Comparison of ENCODE assay signal across 8 cellular contexts in the genomic region with DNA sequence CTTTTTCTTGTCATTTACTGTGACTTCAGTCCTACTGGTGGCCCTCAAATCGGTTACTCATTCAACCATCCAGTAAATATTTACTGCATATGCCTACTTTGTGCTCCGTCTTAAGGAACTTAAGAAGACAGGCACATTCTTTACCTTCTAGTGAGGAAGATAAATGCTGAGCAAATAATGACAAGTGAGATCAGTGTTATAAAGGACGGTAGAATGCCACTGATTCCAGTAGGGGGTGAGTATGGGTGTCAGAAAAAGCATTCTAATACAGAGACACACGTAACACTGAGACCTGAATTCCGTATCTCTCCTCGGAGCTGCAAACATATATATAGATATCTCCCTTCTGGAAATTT. TPM values are rescaled to one million over a fixed set of nuclear protein-coding genes. Genes with fewer than 3 reads are reported as not detected.
A peak's percentile ranks its signal among the peaks of the same experiment; 100 is the strongest.
DNase-seq lines count a peak whose midpoint lies in the region; ATAC-seq and TF ChIP-seq lines count a peak whose summit lies in the region.

No MANE protein-coding gene starts in this region.

- 46% methylated on average over 6 of the region's 6 CpGs for WGBS in mammary epithelial cell (ENCODE audit: low coverage, missing lambda C conversion rate)
- WGBS in trophoblast cell (ENCODE audit: extremely low coverage, insufficient coverage, insufficient read length): no CpG with 5 or more reads among the region's 6 CpGs

- no peak overlapping the region for H2AK5ac ChIP-seq in trophoblast cell (ENCODE audit: low read length)

- no peak overlapping the region for H2BK120ac ChIP-seq in trophoblast cell (ENCODE audit: insufficient read depth, low read length, poor library complexity)

- H3K4ac ChIP-seq in trophoblast cell (ENCODE audit: low read depth, low read length): no peak overlapping the region

- H3K9ac ChIP-seq in BLaER1 treated with 17β-estradiol and CSF1 and Interleukin-3, amounts not matched to agents 10 nM and 100 nM: peak overlapping the region; percentile 70 to 92 (median 85); a peak in 21 of 22 replicates
- peak overlapping the region; percentile 97 for H3K9ac ChIP-seq in mammary epithelial cell (ENCODE audit: insufficient read depth, low read length)
- no peak overlapping the region for H3K9ac ChIP-seq in trophoblast cell (ENCODE audit: low read length)

- H3K27me3 Mint-ChIP-seq in IgD-negative memory B cell: no peaks in the 10 kb centered on the region
- H3K27me3 Mint-ChIP-seq in naive thymus-derived CD4-positive, alpha-beta T cell: no peaks in the 10 kb centered on the region

- H3K4me2 ChIP-seq in BLaER1 treated with 17β-estradiol and CSF1 and Interleukin-3, amounts not matched to agents 10 nM and 100 nM: peak overlapping the region; percentile 83 to 99 (median 90)
- peak overlapping the region; percentile 87 for H3K4me2 ChIP-seq in mammary epithelial cell (ENCODE audit: insufficient read depth, low read depth, low read length)
- no peak overlapping the region for H3K4me2 ChIP-seq in trophoblast cell (ENCODE audit: low read length)

- peaks cover 2% of the 10 kb centered on the region for H3K79me1 ChIP-seq in trophoblast cell (ENCODE audit: low read length)

- peaks cover 45% of the 10 kb centered on the region for H3K79me2 ChIP-seq in mammary epithelial cell (ENCODE audit: insufficient read depth, low read length)
- H3K79me2 ChIP-seq in trophoblast cell (ENCODE audit: control insufficient read depth, insufficient read depth, low read length, poor library complexity): no peaks in the 10 kb centered on the region

- no TSS peak for BruUV-seq in mammary epithelial cell (replicated peaks; lab: Mats Ljungman, UMichigan)

- no peak overlapping the region for H3K18ac ChIP-seq in trophoblast cell (ENCODE audit: low read length)

- H3K14ac ChIP-seq in trophoblast cell (ENCODE audit: low read length): no peak overlapping the region

- no peak overlapping the region for H4K12ac ChIP-seq in trophoblast cell (ENCODE audit: low read depth, low read length)

- no peaks in the 10 kb centered on the region; a peak in 1 of 22 replicates for H4K20me1 ChIP-seq in BLaER1 treated with 17β-estradiol and CSF1 and Interleukin-3, amounts not matched to agents 10 nM and 100 nM
- H4K20me1 ChIP-seq in mammary epithelial cell (ENCODE audit: insufficient read depth, low read length): no peaks in the 10 kb centered on the region

- no peak overlapping the region for H4K91ac ChIP-seq in trophoblast cell (ENCODE audit: low read depth, low read length)

- H3K4me1 Mint-ChIP-seq in IgD-negative memory B cell: peaks cover 30 to 37% (median 36%) of the 10 kb centered on the region in 3 donors
- peaks cover 33 to 64% (median 50%) of the 10 kb centered on the region in 7 donors for H3K4me1 Mint-ChIP-seq in naive thymus-derived CD4-positive, alpha-beta T cell

- H3K4me1 ChIP-seq in BLaER1 treated with 17β-estradiol and CSF1 and Interleukin-3, amounts not matched to agents 10 nM and 100 nM: peaks cover 24 to 47% (median 28%) of the 10 kb centered on the region in 10 experiments
- peaks cover 25% of the 10 kb centered on the region for H3K4me1 ChIP-seq in mammary epithelial cell (ENCODE audit: insufficient read depth, low read length)
- H3K4me1 ChIP-seq in naive thymus-derived CD4-positive, alpha-beta T cell (ENCODE audit: control insufficient read depth in 2 of 2, insufficient read depth in 2 of 2, low read length in 2 of 2): peaks cover 22 to 29% of the 10 kb centered on the region in 2 donors
- H3K4me1 ChIP-seq in trophoblast cell (ENCODE audit: control insufficient read depth in 1 of 2, insufficient read depth in 2 of 2, low read length in 2 of 2): peaks cover 0 to 5% of the 10 kb centered on the region in 2 experiments

- peak overlapping the region; percentile 98 to 99 (median 99) for H3K4me3 Mint-ChIP-seq in IgD-negative memory B cell
- H3K4me3 Mint-ChIP-seq in naive thymus-derived CD4-positive, alpha-beta T cell: peak overlapping the region; percentile 92 to 100 (median 98)

- dilution Hi-C loops in mammary epithelial cell (cut with HindIII; ENCODE audit: low sequenced_read_pairs): no loop called here

- in situ Hi-C loops in mammary epithelial cell (cut with MboI; ENCODE audit: low sequenced_read_pairs in 2 of 2) (no loop called here), G401 (cut with HindIII; ENCODE audit: low sequenced_read_pairs) (no loop called here)

- peaks cover 2% of the 10 kb centered on the region for H3K36me3 Mint-ChIP-seq in IgD-negative memory B cell
- peaks cover 4 to 23% (median 17%) of the 10 kb centered on the region in 5 donors for H3K36me3 Mint-ChIP-seq in naive thymus-derived CD4-positive, alpha-beta T cell

- TF ChIP-seq CTCF in mammary epithelial cell (conservative IDR thresholded peaks at IDR 0.05 in 1 of 2, IDR thresholded peaks at IDR 0.05 in 1 of 2; ENCODE audit: extremely low read depth in 1 of 2, insufficient read depth in 1 of 2, low read depth in 1 of 2, low read length in 2 of 2): no peak

- H3K36me3 ChIP-seq in BLaER1 treated with 17β-estradiol and CSF1 and Interleukin-3, amounts not matched to agents 10 nM and 100 nM: peaks cover 20 to 41% (median 28%) of the 10 kb centered on the region in 11 experiments
- H3K36me3 ChIP-seq in mammary epithelial cell (ENCODE audit: insufficient read depth, low read length): peaks cover 7% of the 10 kb centered on the region
- peaks cover 0 to 15% (median 4%) of the 10 kb centered on the region in 3 experiments for H3K36me3 ChIP-seq in naive thymus-derived CD4-positive, alpha-beta T cell (ENCODE audit: control insufficient read depth in 2 of 3, insufficient read depth in 3 of 3, low read length in 3 of 3)
- H3K36me3 ChIP-seq in trophoblast cell (ENCODE audit: control insufficient read depth in 1 of 2, insufficient read depth in 2 of 2, low read length in 2 of 2): peaks cover 3 to 12% of the 10 kb centered on the region in 2 experiments

- intact Hi-C loops in mammary epithelial cell (cut with micrococcal nuclease): loop anchor here (2.0 kb wide), 1 partner anchor 56 kb away; no protein-coding TSS in a partner anchor
- intact Hi-C loops in naive thymus-derived CD4-positive, alpha-beta T cell (cut with micrococcal nuclease): no loop called here

- peak overlapping the region; percentile 72 to 89 (median 82); a peak in 17 of 22 replicates for H3K27ac ChIP-seq in BLaER1 treated with 17β-estradiol and CSF1 and Interleukin-3, amounts not matched to agents 10 nM and 100 nM
- H3K27ac ChIP-seq in mammary epithelial cell (ENCODE audit: insufficient read depth, low read depth, low read length): peak overlapping the region; percentile 92
- peak overlapping the region; percentile 99 for H3K27ac ChIP-seq in naive thymus-derived CD4-positive, alpha-beta T cell (ENCODE audit: low read depth, low read length)
- no peak overlapping the region for H3K27ac ChIP-seq in trophoblast cell (ENCODE audit: low read depth, low read length)

- POLR2A ChIA-PET in naive thymus-derived CD4-positive, alpha-beta T cell (lab: Charles Lee): interaction anchor here (0.6 to 3.6 kb wide), 6 partner anchors 37 to 294 kb away, joined by 3 to 50 read pairs (median 4); a partner anchor contains a TSS

- no peaks in the 10 kb centered on the region for H3K9me3 ChIP-seq in BLaER1 treated with 17β-estradiol and CSF1 and Interleukin-3, amounts not matched to agents 10 nM and 100 nM (replicated peaks in 1 of 11)
- H3K9me3 ChIP-seq in mammary epithelial cell (replicated peaks; ENCODE audit: insufficient read depth, low read length): no peaks in the 10 kb centered on the region
- no peaks in the 10 kb centered on the region for H3K9me3 ChIP-seq in naive thymus-derived CD4-positive, alpha-beta T cell (ENCODE audit: control insufficient read depth in 2 of 3, low read length in 3 of 3)
- H3K9me3 ChIP-seq in trophoblast cell (ENCODE audit: insufficient read depth, low read depth, low read length): no peaks in the 10 kb centered on the region

- H2BK5ac ChIP-seq in trophoblast cell (ENCODE audit: low read depth, low read length, poor library complexity): no peak overlapping the region

- ATAC-seq in naive thymus-derived CD4-positive, alpha-beta T cell: no peak
- no peak for ATAC-seq in GM18870 (IDR thresholded peaks at IDR 0.05; ENCODE audit: unreplicated experiment)

- H4K8ac ChIP-seq in trophoblast cell (ENCODE audit: low read depth, low read length): no peak overlapping the region

- DNase-seq in mammary epithelial cell (no peak), G401 (ENCODE audit: low spot score) (no peak), trophoblast cell (no peak), HuH-7.5 (ENCODE audit: low spot score) (no peak)
- DNase-seq in naive thymus-derived CD4-positive, alpha-beta T cell: peak in 2 of 9 donors; percentile 14 to 30

- H2AFZ ChIP-seq in mammary epithelial cell (ENCODE audit: low read depth, low read length) (peak overlapping the region; percentile 96), trophoblast cell (ENCODE audit: insufficient read depth, low read length, poor library complexity) (no peak overlapping the region)

- no peaks in the 10 kb centered on the region for H3K27me3 ChIP-seq in BLaER1 treated with 17β-estradiol and CSF1 and Interleukin-3, amounts not matched to agents 10 nM and 100 nM
- H3K27me3 ChIP-seq in mammary epithelial cell (ENCODE audit: insufficient read depth, low read length) (no peaks in the 10 kb centered on the region), trophoblast cell (ENCODE audit: insufficient read depth, low read length) (no peaks in the 10 kb centered on the region)
- no peaks in the 10 kb centered on the region for H3K27me3 ChIP-seq in naive thymus-derived CD4-positive, alpha-beta T cell (ENCODE audit: control insufficient read depth in 2 of 2, insufficient read depth in 2 of 2, low read length in 2 of 2)

- CTCF ChIA-PET in mammary epithelial cell (lab: Charles Lee; ENCODE audit: low non-redundant PET): interaction anchor here (0.6 kb wide), 1 partner anchor 35 kb away, joined by 3 read pairs; no protein-coding TSS in a partner anchor
- CTCF ChIA-PET in naive thymus-derived CD4-positive, alpha-beta T cell (lab: Charles Lee): interaction anchor here (1.0 kb wide), 1 partner anchor 55 kb away, joined by 3 read pairs; no protein-coding TSS in a partner anchor

- H2BK12ac ChIP-seq in trophoblast cell (ENCODE audit: low read length): no peak overlapping the region

- no peaks in the 10 kb centered on the region for H3K9me3 Mint-ChIP-seq in IgD-negative memory B cell
- H3K9me3 Mint-ChIP-seq in naive thymus-derived CD4-positive, alpha-beta T cell: peaks cover 0 to 3% (median 0%) of the 10 kb centered on the region in 11 donors

- H3K23ac ChIP-seq in trophoblast cell (ENCODE audit: low read length): no peak overlapping the region

- H3K4me3 ChIP-seq in BLaER1 treated with 17β-estradiol and CSF1 and Interleukin-3, amounts not matched to agents 10 nM and 100 nM: peak overlapping the region; percentile 72 to 85 (median 80)
- H3K4me3 ChIP-seq in mammary epithelial cell (replicated peaks in 1 of 3; ENCODE audit: insufficient read depth in 1 of 3, low read depth in 2 of 3, low read length in 3 of 3) (peak overlapping the region; percentile 65 to 84 (median 82)), trophoblast cell (ENCODE audit: low read depth, low read length) (no peak overlapping the region)
- H3K4me3 ChIP-seq in naive thymus-derived CD4-positive, alpha-beta T cell (ENCODE audit: low read length): peak overlapping the region; percentile 89

- peak overlapping the region; percentile 98 to 99 (median 98) for H3K27ac Mint-ChIP-seq in IgD-negative memory B cell
- peak overlapping the region; percentile 96 to 100 (median 99) for H3K27ac Mint-ChIP-seq in naive thymus-derived CD4-positive, alpha-beta T cell

RNA-seq across cellular contexts. Expression of a gene that starts 1.6 kb away (rescaled TPM):
- 6.0 TPM for polyA plus RNA-seq in IgD-negative memory B cell
- total RNA-seq in mammary epithelial cell: 10 to 100 TPM in 1 of 2 donors, 1 to 10 TPM in 1; 9.6 to 11.5 TPM
- 3.6 TPM for polyA plus RNA-seq in mammary epithelial cell
- 1.8 TPM for polyA minus RNA-seq in mammary epithelial cell
- 10 to 100 TPM in 1 of 5 experiments, 1 to 10 TPM in 4; 3.1 to 10.9 (median 7.0) TPM for total RNA-seq in naive thymus-derived CD4-positive, alpha-beta T cell
- 1 to 10 TPM; 4.4 to 4.6 TPM for polyA plus RNA-seq in naive thymus-derived CD4-positive, alpha-beta T cell
- total RNA-seq in G401 (2014; rRNA removed; shearing (Covaris generic)): 5.1 and 15.1 TPM in 2 replicates
- polyA plus RNA-seq in trophoblast cell (2013): 2.4 and 2.7 TPM in 2 replicates

RNA-seq across cellular contexts. Expression of a gene that starts 38.2 kb away (rescaled TPM):
- polyA plus RNA-seq in IgD-negative memory B cell (47.4 TPM), mammary epithelial cell (16.4 TPM)
- total RNA-seq in mammary epithelial cell: 10 to 100 TPM; 36.3 to 42.9 TPM
- polyA minus RNA-seq in mammary epithelial cell: 12.3 TPM
- 100 to 1,000 TPM in 4 of 5 experiments, 10 to 100 TPM in 1; 86.5 to 180 (median 172) TPM for total RNA-seq in naive thymus-derived CD4-positive, alpha-beta T cell
- polyA plus RNA-seq in naive thymus-derived CD4-positive, alpha-beta T cell: 10 to 100 TPM; 32.0 to 36.4 TPM
- total RNA-seq in G401 (2014; rRNA removed; shearing (Covaris generic)): 10.8 and 22.3 TPM in 2 replicates
- 39.4 and 45.2 TPM in 2 replicates for polyA plus RNA-seq in trophoblast cell (2013)
